24 cellular contexts compared by ENCODE assay signal in genomic region chr2:178836807-178837206, GRCh38. TPM values are rescaled to one million over a fixed set of nuclear protein-coding genes. Genes with fewer than 3 reads are reported as not detected.
A peak's percentile ranks its signal among the peaks of the same experiment; 100 is the strongest.
DNase-seq lines count a peak whose midpoint lies in the region; ATAC-seq, FAIRE-seq and TF ChIP-seq lines count a peak whose summit lies in the region.
"Had no signal": no experiment of that assay in that cellular context is flagged by ENCODE, and none has a peak within 500 bp of the region (broad histone marks: within the 10 kb centered on the region; RNA-seq: fewer than 3 reads in every experiment).

No MANE protein-coding gene starts in this region.

- H3K9me2 ChIP-seq in PC-9 (ENCODE audit: insufficient read depth), result no peaks in the 10 kb centered on the region

- no peak overlapping the region for H3K4ac ChIP-seq in neuronal stem cell (ENCODE audit: low read length)

- H3K4me2 ChIP-seq in PC-9 (no peak overlapping the region), neuronal stem cell (ENCODE audit: insufficient read depth, low read length, poor library complexity, severe bottlenecking) (no peak overlapping the region)

- no peak overlapping the region for H3K23ac ChIP-seq in neuronal stem cell (ENCODE audit: low read depth, low read length, poor library complexity)

- no peak overlapping the region for H2BK15ac ChIP-seq in neuronal stem cell (ENCODE audit: low read length)

- H4K8ac ChIP-seq in neuronal stem cell (ENCODE audit: low read depth, low read length), result no peak overlapping the region

- H2BK12ac ChIP-seq in neuronal stem cell (ENCODE audit: low read length), result no peak overlapping the region

- no peak for TF ChIP-seq CTCF in PC-9 (conservative IDR thresholded peaks at IDR 0.05)
- TF ChIP-seq CTCF in endodermal cell (conservative IDR thresholded peaks at IDR 0.05), result no peak
- no peak for TF ChIP-seq CTCF in GM13977 (IDR thresholded peaks at IDR 0.05; ENCODE audit: extremely low read depth, insufficient read depth, missing control alignments)

- H3K9me3 ChIP-seq in PC-9 (ENCODE audit: insufficient read depth, low read depth) (no peaks in the 10 kb centered on the region), endodermal cell (ENCODE audit: control insufficient read depth, low read length) (no peaks in the 10 kb centered on the region), neuronal stem cell (replicated peaks in 1 of 2; ENCODE audit: control insufficient read depth in 2 of 2, insufficient read depth in 1 of 2, low read depth in 1 of 2, low read length in 2 of 2) (no peaks in the 10 kb centered on the region)
- H3K9me3 ChIP-seq: HAP-1 had no signal

- no peak overlapping the region for H3K4me3 Mint-ChIP-seq in endodermal cell
- H3K4me3 Mint-ChIP-seq: CD8-positive, alpha-beta memory T cell; IgD-negative memory B cell had no signal

- no peaks in the 10 kb centered on the region for H4K20me1 ChIP-seq in PC-9 (ENCODE audit: insufficient read depth)

- CTCF ChIA-PET in PC-9 (lab: Charles Lee), result no interaction called here

- no peaks in the 10 kb centered on the region for H3K79me1 ChIP-seq in neuronal stem cell (ENCODE audit: low read depth, low read length)

- H3K9me3 Mint-ChIP-seq in endodermal cell, result no peaks in the 10 kb centered on the region
- H3K9me3 Mint-ChIP-seq: IgD-negative memory B cell had no signal

- no peak overlapping the region for H2BK5ac ChIP-seq in neuronal stem cell (ENCODE audit: low read length)

- 38 to 77% methylated on average over 3 to 4 of the region's 4 CpGs for WGBS in endodermal cell (ENCODE audit: insufficient coverage in 1 of 2, insufficient read length in 1 of 2), 2 experiments
- no CpG with 5 or more reads among the region's 4 CpGs for whole genome bisulfite sequencing in neuronal stem cell (ENCODE audit: extremely low coverage in 2 of 2, insufficient read length in 2 of 2, insufficient replicate concordance in 1 of 2), 2 donors

- H3K9ac ChIP-seq in endodermal cell (ENCODE audit: extremely low read depth, low read length, poor library complexity, severe bottlenecking) (no peak overlapping the region), neuronal stem cell (ENCODE audit: low read depth, low read length, poor library complexity) (no peak overlapping the region)

- H4K91ac ChIP-seq in neuronal stem cell (ENCODE audit: low read depth, low read length, poor library complexity), result no peak overlapping the region

- BruUV-seq in PC-9 (replicated peaks; lab: Mats Ljungman, UMichigan), result no TSS peak

- H3K27me3 ChIP-seq in H7 (ENCODE audit: control insufficient read depth, insufficient read depth, low read length), result no peaks in the 10 kb centered on the region
- H3K27me3 ChIP-seq in PC-9 (ENCODE audit: insufficient read depth, low read depth), result no peaks in the 10 kb centered on the region
- H3K27me3 ChIP-seq in endodermal cell (ENCODE audit: control insufficient read depth, insufficient read depth, low read length, poor library complexity, severe bottlenecking), result no peaks in the 10 kb centered on the region
- H3K27me3 ChIP-seq in neuronal stem cell (ENCODE audit: control insufficient read depth in 3 of 3, insufficient read depth in 3 of 3, low read depth in 1 of 3, low read length in 3 of 3), result no peaks in the 10 kb centered on the region

- no peak overlapping the region for H3K14ac ChIP-seq in neuronal stem cell (ENCODE audit: low read length)

- H2AFZ ChIP-seq in PC-9 (peak overlapping the region; percentile 24; the same call in 1 of the 2 replicates), neuronal stem cell (ENCODE audit: low read length) (peak overlapping the region; percentile 2)

- intact Hi-C loops in PC-9 (cut with micrococcal nuclease; ENCODE audit: unreplicated experiment), result no loop called here

- peaks cover 69% of the 10 kb centered on the region for H3K36me3 Mint-ChIP-seq in endodermal cell (ENCODE audit: low read depth)

- H3K36me3 ChIP-seq in H7 (replicated peaks; ENCODE audit: control insufficient read depth, insufficient read depth, low read length), result no peaks in the 10 kb centered on the region
- no peaks in the 10 kb centered on the region for H3K36me3 ChIP-seq in PC-9 (ENCODE audit: low read depth)
- peaks cover 94% of the 10 kb centered on the region for H3K36me3 ChIP-seq in endodermal cell (ENCODE audit: control insufficient read depth, insufficient read depth, low read length)
- H3K36me3 ChIP-seq in neuronal stem cell (replicated peaks in 1 of 2; ENCODE audit: control insufficient read depth in 2 of 2, insufficient read depth in 2 of 2, low read length in 2 of 2), result no peaks in the 10 kb centered on the region
- H3K36me3 ChIP-seq: HAP-1 had no signal

- H3K4me1 ChIP-seq in PC-9 (replicated peaks; ENCODE audit: insufficient read depth) (no peaks in the 10 kb centered on the region), endodermal cell (ENCODE audit: control insufficient read depth, insufficient read depth, low read length) (peaks cover 6% of the 10 kb centered on the region), neuronal stem cell (ENCODE audit: control insufficient read depth in 2 of 2, insufficient read depth in 1 of 2, low read depth in 1 of 2, low read length in 2 of 2) (peaks cover 0 to 2% of the 10 kb centered on the region in 2 donors)
- H3K4me1 ChIP-seq: HAP-1 had no signal

- in situ Hi-C loops in GM13977 (cut with MboI; ENCODE audit: low pct_unique_long_range_greater_than_20kb, low sequenced_read_pairs, unreplicated experiment), result no loop called here

- H3K79me2 ChIP-seq in PC-9 (ENCODE audit: low read depth), result no peaks in the 10 kb centered on the region

- H3K18ac ChIP-seq in neuronal stem cell (ENCODE audit: low read length), result no peak overlapping the region

- H2AK5ac ChIP-seq in neuronal stem cell (ENCODE audit: low read depth, low read length), result no peak overlapping the region

- H3F3A ChIP-seq in PC-9 (ENCODE audit: insufficient read depth, low read depth), result no peaks in the 10 kb centered on the region

- POLR2A ChIA-PET in PC-9 (lab: Charles Lee; ENCODE audit: unreplicated experiment), result no interaction called here

- H2BK120ac ChIP-seq in neuronal stem cell (ENCODE audit: low read depth, low read length), result no peak overlapping the region

- TF ChIP-seq POLR2A in GM12892 (IDR thresholded peaks at IDR 0.05; ENCODE audit: low read depth, low read length), result no peak

- peaks cover 14% of the 10 kb centered on the region for H3K4me1 Mint-ChIP-seq in endodermal cell
- H3K4me1 Mint-ChIP-seq: CD8-positive, alpha-beta memory T cell had no signal

- no peak overlapping the region for H3K4me3 ChIP-seq in H7 (ENCODE audit: insufficient read depth, low read depth, low read length)
- no peak overlapping the region for H3K4me3 ChIP-seq in PC-9
- no peak overlapping the region for H3K4me3 ChIP-seq in endodermal cell (ENCODE audit: low read length)
- H3K4me3 ChIP-seq in neuronal stem cell (ENCODE audit: low read length in 2 of 2), result no peak overlapping the region
- H3K4me3 ChIP-seq: HAP-1 had no signal

- H3K27me3 Mint-ChIP-seq in endodermal cell (ENCODE audit: insufficient read depth), result no peaks in the 10 kb centered on the region
- H3K27me3 Mint-ChIP-seq: CD8-positive, alpha-beta memory T cell; IgD-negative memory B cell had no signal

- H3K27ac Mint-ChIP-seq in endodermal cell, result no peak overlapping the region
- H3K27ac Mint-ChIP-seq: CD8-positive, alpha-beta memory T cell; IgD-negative memory B cell had no signal

- no peak for FAIRE-seq in GM12892 (lab: Jason Lieb, UNC)
- FAIRE-seq: GM12891, RCC 7860 had no signal

- peak; percentile 6 for DNase-seq in H7
- DNase-seq in PC-9, result no peak
- peak; percentile 76 for DNase-seq in endodermal cell
- DNase-seq in neuronal stem cell (ENCODE audit: low spot score), result no peak
- DNase-seq in GM12892 (ENCODE audit: insufficient read length), result no peak
- DNase-seq in GM13977 (ENCODE audit: low spot score), result no peak
- DNase-seq: C1 segment of cervical spinal cord; CD8-positive, alpha-beta memory T cell; DMS53; EL; Karpas-422; NCI-H1092 treated with DMSO at 0.1 percent for 48 hours; NCI-H146; NCI-H2029 treated with DMSO at 0.1 percent for 48 hours; NCI-H2171; NCI-H446; NCI-H526 treated with DMSO at 0.1 percent for 48 hours; SHP77 treated with DMSO at 0.1 percent for 48 hours had no signal

- no peak for ATAC-seq in GM18502 (IDR thresholded peaks at IDR 0.05; ENCODE audit: poor library complexity, unreplicated experiment)

- H3K27ac ChIP-seq in PC-9 (no peak overlapping the region), endodermal cell (ENCODE audit: low read depth, low read length) (no peak overlapping the region), neuronal stem cell (replicated peaks; ENCODE audit: low read length) (no peak overlapping the region)
- H3K27ac ChIP-seq: HL-60 had no signal

RNA-seq across cellular contexts. Expression of gene TTN, which starts 29.6 kb away (rescaled TPM):
- total RNA-seq in H7 (2014; rRNA removed; shearing (Covaris generic)), result 0.55 and 0.80 TPM in 2 replicates
- not detected in 2 replicates for total RNA-seq in PC-9 (2021)
- total RNA-seq in endodermal cell, result 100 to 1,000 TPM; 101 to 118 TPM
- polyA plus RNA-seq in endodermal cell (2013, experiment 1 of 2), result 3.1 TPM
- polyA plus RNA-seq in endodermal cell (2013, experiment 2 of 2), result 2.8 TPM
- 0.01 TPM for polyA plus RNA-seq in neuronal stem cell (2013, experiment 1 of 2)
- polyA plus RNA-seq in neuronal stem cell (2013, experiment 2 of 2), result 0.01 TPM
- polyA plus RNA-seq in GM12892 (2012; ENCODE audit: missing spikeins), result 2.5 TPM

Comparison
In these comparisons a context has a peak if more than half of its experiments do, and no peak if none do; other contexts are left out.
1. DNase-seq: peak in H7 (single experiment) and endodermal cell (single experiment); none in PC-9 (0 of 2), neuronal stem cell (single experiment), GM12892 (single experiment) and GM13977 (single experiment).
2. RNA of gene TTN, which starts 29.6 kb away (total RNA-seq): 101 to 118 TPM in endodermal cell; 0.55 to 0.80 TPM in H7 and not detected in PC-9; every median in the first group is over 10 times any median in the second.